In the genomic region with DNA sequence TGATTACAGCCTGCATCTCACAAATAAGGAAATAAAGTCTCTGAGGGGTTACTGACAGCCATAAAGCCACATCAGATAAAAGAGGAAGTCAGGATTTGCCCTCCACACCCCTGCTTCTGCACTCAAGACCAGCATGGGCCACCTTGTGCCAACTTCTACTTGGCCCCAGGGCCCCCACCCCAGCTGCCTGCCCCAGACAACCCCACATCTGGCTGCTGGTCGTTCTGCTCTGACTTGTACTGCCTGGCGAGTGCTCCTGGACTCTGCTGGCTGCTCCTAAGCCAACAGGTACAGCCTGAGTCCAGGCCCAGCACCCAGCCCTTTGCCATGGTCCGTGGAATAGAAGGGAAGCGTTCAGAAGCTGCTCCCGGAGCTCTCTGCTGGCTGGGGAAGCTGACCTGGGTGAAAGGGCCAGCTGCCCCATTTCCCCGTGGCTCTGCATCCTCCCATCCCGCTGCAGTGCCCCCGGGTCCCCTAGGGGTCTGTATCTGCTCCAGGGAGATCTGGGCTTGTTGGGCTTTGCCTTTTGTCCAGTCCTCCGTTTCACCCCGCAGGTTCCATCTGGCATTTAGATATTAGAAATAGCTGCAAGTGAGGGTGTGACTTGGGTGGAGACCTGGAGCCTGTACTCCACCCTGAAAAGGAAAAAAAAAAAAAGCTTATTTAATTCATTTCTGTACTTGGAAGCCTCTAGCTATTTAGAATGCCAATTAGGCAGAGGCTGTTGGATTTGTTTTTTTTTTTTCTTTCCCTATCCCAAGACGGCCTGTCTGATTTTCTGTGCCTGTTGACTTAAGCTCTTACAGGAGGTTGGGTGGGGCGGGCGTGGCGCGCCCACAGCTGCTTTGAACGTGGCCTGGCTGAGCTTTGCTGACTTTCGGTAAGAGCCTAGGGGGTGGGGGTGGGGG, we compare ENCODE assay signal across 9 cellular contexts.
A peak's percentile ranks its signal among the peaks of the same experiment; 100 is the strongest.
DNase-seq lines count a peak whose midpoint lies in the region; ATAC-seq and TF ChIP-seq lines count a peak whose summit lies in the region.
"Had no signal": no experiment of that assay in that cellular context is flagged by ENCODE, and none has a peak within 500 bp of the region (broad histone marks: within the 10 kb centered on the region; RNA-seq: fewer than 3 reads in every experiment).

No MANE protein-coding gene starts in this region.

- WGBS in transverse colon (ENCODE audit: low coverage in 1 of 2), 2 donors = 34 to 40% methylated on average over 7 to 16 of the region's 17 CpGs

- H3K27ac ChIP-seq in layer of hippocampus (ENCODE audit: low read depth, low read length) = peak overlapping the region; percentile 18
- peak overlapping the region; percentile 83 to 87 (median 86) for H3K27ac ChIP-seq in transverse colon

- H3K9me3 Mint-ChIP-seq in activated CD8-positive, alpha-beta T cell treated with anti-CD3 and anti-CD28 coated beads, Interleukin-2, amount 10 ng/mL, durations not matched to agents 7 days and 5 days (ENCODE audit: insufficient read depth) = no peaks in the 10 kb centered on the region

- H3K4me3 Mint-ChIP-seq in activated CD8-positive, alpha-beta T cell treated with anti-CD3 and anti-CD28 coated beads, Interleukin-2, amount 10 ng/mL, durations not matched to agents 7 days and 5 days = no peak overlapping the region

- TF ChIP-seq EP300 in transverse colon (IDR thresholded peaks at IDR 0.05; ENCODE audit: low read depth) = no peak

- TF ChIP-seq CTCF in transverse colon (IDR thresholded peaks at IDR 0.05) = no peak

- H3K4me1 ChIP-seq in transverse colon = peaks cover 11 to 53% (median 26%) of the 10 kb centered on the region in 4 donors

- ATAC-seq in activated CD8-positive, alpha-beta T cell treated with anti-CD3 and anti-CD28 coated beads, Interleukin-2, amount 10 ng/mL, durations not matched to agents 7 days and 5 days = peak; percentile 54

- in situ Hi-C loops in transverse colon (cut with MboI; ENCODE audit: low pct_ligation_motif_present in 1 of 4, low pct_unique_long_range_greater_than_20kb in 1 of 4, low sequenced_read_pairs in 3 of 4) = no loop called here

- no peaks in the 10 kb centered on the region for H3K27me3 ChIP-seq in layer of hippocampus (ENCODE audit: control insufficient read depth, insufficient read depth, low read length)
- H3K27me3 ChIP-seq in transverse colon = no peaks in the 10 kb centered on the region

- DNase-seq in activated T-cell treated with anti-CD3 and anti-CD28 coated beads, Interleukin-2, amount 50 U/mL, for 1 hour = peak; percentile 31
- DNase-seq in activated T-cell treated with anti-CD3 and anti-CD28 coated beads, Interleukin-2, amount 50 U/mL, for 48 hours = no peak
- DNase-seq in activated CD8-positive, alpha-beta T cell treated with anti-CD3 and anti-CD28 coated beads, Interleukin-2, amount 10 ng/mL, durations not matched to agents 7 days and 5 days = peak; percentile 33
- DNase-seq in transverse colon (peak; percentile 85), iPS-NIHi11 (ENCODE audit: low spot score) (no peak), DMS79 (lab: John Stamatoyannopoulos, UW) (no peak), NCI-H1930 (lab: John Stamatoyannopoulos, UW) (no peak)
- DNase-seq: nucleus accumbens had no signal

- no peaks in the 10 kb centered on the region for H3K36me3 Mint-ChIP-seq in activated CD8-positive, alpha-beta T cell treated with anti-CD3 and anti-CD28 coated beads, Interleukin-2, amount 10 ng/mL, durations not matched to agents 7 days and 5 days (ENCODE audit: low read depth)

- peak overlapping the region; percentile 60 for H3K27ac Mint-ChIP-seq in activated CD8-positive, alpha-beta T cell treated with anti-CD3 and anti-CD28 coated beads, Interleukin-2, amount 10 ng/mL, durations not matched to agents 7 days and 5 days

- H3K4me1 Mint-ChIP-seq in activated CD8-positive, alpha-beta T cell treated with anti-CD3 and anti-CD28 coated beads, Interleukin-2, amount 10 ng/mL, durations not matched to agents 7 days and 5 days (ENCODE audit: low read depth) = peaks cover 34% of the 10 kb centered on the region

- peak overlapping the region in 1 of 4 donors; percentile 18 for H3K4me3 ChIP-seq in transverse colon

- H3K27me3 Mint-ChIP-seq in activated CD8-positive, alpha-beta T cell treated with anti-CD3 and anti-CD28 coated beads, Interleukin-2, amount 10 ng/mL, durations not matched to agents 7 days and 5 days (ENCODE audit: low read depth) = peaks cover 4% of the 10 kb centered on the region

- CTCF ChIA-PET in activated CD8-positive, alpha-beta T cell treated with anti-CD3 and anti-CD28 coated beads, Interleukin-2, amount 10 ng/mL, durations not matched to agents 7 days and 5 days (lab: Charles Lee) = interaction anchor here (0.6 to 1.9 kb wide), 5 partner anchors 9 to 698 kb away, joined by 3 to 14 read pairs (median 4); no protein-coding TSS in a partner anchor

- H3K36me3 ChIP-seq in transverse colon = no peaks in the 10 kb centered on the region

- no peak for TF ChIP-seq POLR2A in transverse colon (IDR thresholded peaks at IDR 0.05)

- POLR2A ChIA-PET in activated CD8-positive, alpha-beta T cell treated with anti-CD3 and anti-CD28 coated beads, Interleukin-2, amount 10 ng/mL, durations not matched to agents 7 days and 5 days (lab: Charles Lee) = interaction anchor here (0.9 kb wide), 1 partner anchor 21 kb away, joined by 4 read pairs; no protein-coding TSS in a partner anchor

- H3K9me3 ChIP-seq in transverse colon = no peaks in the 10 kb centered on the region

- intact Hi-C loops in transverse colon (cut with DNase I; ENCODE audit: low total_unique reads) = no loop called here

Comparison
In these comparisons a context has a peak if more than half of its experiments do, and no peak if none do; other contexts are left out.
1. DNase-seq: peak in activated T-cell treated with anti-CD3 and anti-CD28 coated beads, Interleukin-2, amount 50 U/mL, for 1 hour (single experiment), activated CD8-positive, alpha-beta T cell treated with anti-CD3 and anti-CD28 coated beads, Interleukin-2, amount 10 ng/mL, durations not matched to agents 7 days and 5 days (single experiment) and transverse colon (single experiment); none in activated T-cell treated with anti-CD3 and anti-CD28 coated beads, Interleukin-2, amount 50 U/mL, for 48 hours (0 of 2), iPS-NIHi11 (single experiment), DMS79 (single experiment) and NCI-H1930 (0 of 2).